12 cellular contexts compared by ENCODE assay signal in the genomic region with DNA sequence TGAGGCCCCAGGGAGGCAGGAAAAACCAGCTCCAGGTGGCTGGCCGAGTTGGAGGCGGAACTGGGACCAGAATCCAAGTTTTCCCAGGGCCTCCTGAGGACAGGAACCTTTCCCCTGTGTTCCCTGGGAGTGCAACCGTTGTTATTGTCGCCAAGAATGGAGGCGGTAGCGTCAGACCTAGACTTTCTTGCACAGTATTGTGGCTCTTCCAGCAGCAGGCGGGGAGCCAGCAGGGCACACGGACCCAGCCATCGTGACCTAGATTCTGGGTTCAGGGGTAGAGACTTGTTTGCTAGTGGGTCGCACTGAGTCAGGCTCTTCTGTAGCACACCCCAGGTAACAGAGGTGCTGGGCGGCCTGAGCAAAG. TPM values are rescaled to one million over a fixed set of nuclear protein-coding genes. Genes with fewer than 3 reads are reported as not detected.
DNase-seq lines count a peak whose midpoint lies in the region.
"Had no signal": no experiment of that assay in that cellular context is flagged by ENCODE, and none has a peak within 500 bp of the region (broad histone marks: within the 10 kb centered on the region; RNA-seq: fewer than 3 reads in every experiment).

No MANE protein-coding gene starts in this region.

- H3K9me3 Mint-ChIP-seq in activated CD4-positive, alpha-beta T cell treated with anti-CD3 and anti-CD28 coated beads, Interleukin-2, amount 10 ng/mL, durations not matched to agents 24 days and 14 days, result no peaks in the 10 kb centered on the region

- no peak overlapping the region for H3K4me2 ChIP-seq in mesendoderm (ENCODE audit: low read length)

- peak overlapping the region; percentile 48 for H3K4me3 Mint-ChIP-seq in activated CD4-positive, alpha-beta T cell treated with anti-CD3 and anti-CD28 coated beads, Interleukin-2, amount 10 ng/mL, durations not matched to agents 24 days and 14 days

- no peak overlapping the region for H3K4ac ChIP-seq in mesendoderm (ENCODE audit: low read depth, low read length)

- peaks cover 5% of the 10 kb centered on the region for H3K27me3 ChIP-seq in mesendoderm (ENCODE audit: insufficient read depth, low read length, poor library complexity)
- H3K27me3 ChIP-seq: thyroid gland had no signal

- H3K36me3 ChIP-seq in mesendoderm (ENCODE audit: control insufficient read depth, insufficient read depth, low read length), result no peaks in the 10 kb centered on the region
- H3K36me3 ChIP-seq: thyroid gland had no signal

- DNase-seq in activated CD4-positive, alpha-beta T cell treated with anti-CD3 and anti-CD28 coated beads, Interleukin-2, amount 10 ng/mL, durations not matched to agents 24 days and 14 days, result no peak
- DNase-seq in activated CD4-positive, alpha-beta T cell treated with anti-CD3 and anti-CD28 coated beads, Interleukin-2, amount 50 U/mL, for 48 hours, result no peak
- peak; percentile 13 for DNase-seq in cerebellar cortex (ENCODE audit: low spot score)
- DNase-seq in mesendoderm, result no peak
- peak in 20 of 49 donors; percentile 14 to 58 (median 32) for DNase-seq in substantia nigra (lab: John Stamatoyannopoulos, UW)
- no peak for DNase-seq in NCI-H146 (lab: John Stamatoyannopoulos, UW)
- DNase-seq in NCI-H748 (lab: John Stamatoyannopoulos, UW; ENCODE audit: unreplicated experiment), result no peak
- no peak for DNase-seq in EL
- DNase-seq: Kasumi-1, T1000 had no signal

- H2BK5ac ChIP-seq in mesendoderm (ENCODE audit: low read length), result no peak overlapping the region

- H3K4me1 Mint-ChIP-seq in activated CD4-positive, alpha-beta T cell treated with anti-CD3 and anti-CD28 coated beads, Interleukin-2, amount 10 ng/mL, durations not matched to agents 24 days and 14 days, result peaks cover 19% of the 10 kb centered on the region

- no peak overlapping the region for H2AK5ac ChIP-seq in mesendoderm (ENCODE audit: low read length)

- no peak overlapping the region for H4K8ac ChIP-seq in mesendoderm (ENCODE audit: low read depth, low read length)

- intact Hi-C loops in activated CD4-positive, alpha-beta T cell treated with anti-CD3 and anti-CD28 coated beads, Interleukin-2, amount 10 ng/mL, durations not matched to agents 24 days and 14 days (cut with micrococcal nuclease), result no loop called here

- H3K9ac ChIP-seq in mesendoderm (ENCODE audit: low read length), result no peak overlapping the region

- no CpG with 5 or more reads among the region's 11 CpGs for WGBS in mesendoderm (ENCODE audit: extremely low coverage, insufficient coverage, low lambda C conversion rate)

- no peaks in the 10 kb centered on the region for H3K4me1 ChIP-seq in mesendoderm (ENCODE audit: control insufficient read depth, low read depth, low read length)

- no peak overlapping the region for H3K4me3 ChIP-seq in mesendoderm (ENCODE audit: low read length)
- H3K4me3 ChIP-seq: lung had no signal

- no peak overlapping the region for H2BK15ac ChIP-seq in mesendoderm (replicated peaks; ENCODE audit: low read depth)

- H2BK120ac ChIP-seq in mesendoderm (ENCODE audit: low read depth, low read length), result no peak overlapping the region

- H3K27ac ChIP-seq in mesendoderm (ENCODE audit: low read depth, low read length), result no peak overlapping the region
- peak overlapping the region; percentile 80 for H3K27ac ChIP-seq in substantia nigra (ENCODE audit: low read depth, low read length, poor library complexity, severe bottlenecking)

- H3K79me2 ChIP-seq in mesendoderm (ENCODE audit: control insufficient read depth, insufficient read depth, low read length), result no peaks in the 10 kb centered on the region

- H3K79me1 ChIP-seq in mesendoderm (ENCODE audit: low read length), result no peaks in the 10 kb centered on the region

- H4K5ac ChIP-seq in mesendoderm (ENCODE audit: low read length), result no peak overlapping the region

- H3K56ac ChIP-seq in mesendoderm (ENCODE audit: low read length), result peak overlapping the region; percentile 60

- H3K23ac ChIP-seq in mesendoderm (ENCODE audit: low read length), result no peak overlapping the region

- H3K27me3 Mint-ChIP-seq in activated CD4-positive, alpha-beta T cell treated with anti-CD3 and anti-CD28 coated beads, Interleukin-2, amount 10 ng/mL, durations not matched to agents 24 days and 14 days, result peaks cover 35% of the 10 kb centered on the region

- no peaks in the 10 kb centered on the region for H3K36me3 Mint-ChIP-seq in activated CD4-positive, alpha-beta T cell treated with anti-CD3 and anti-CD28 coated beads, Interleukin-2, amount 10 ng/mL, durations not matched to agents 24 days and 14 days (ENCODE audit: low read depth)

- H3K27ac Mint-ChIP-seq in activated CD4-positive, alpha-beta T cell treated with anti-CD3 and anti-CD28 coated beads, Interleukin-2, amount 10 ng/mL, durations not matched to agents 24 days and 14 days, result no peak overlapping the region

- no peak overlapping the region for H3K18ac ChIP-seq in mesendoderm (ENCODE audit: low read length)

RNA-seq across cellular contexts. Expression of gene KIF19, which starts 0.7 kb away (rescaled TPM):
- 0.09 and 0.23 TPM in 2 replicates for total RNA-seq in activated CD4-positive, alpha-beta T cell treated with anti-CD3 and anti-CD28 coated beads, Interleukin-2, amount 10 ng/mL, durations not matched to agents 24 days and 14 days
- 0.01 TPM for polyA plus RNA-seq in mesendoderm (2013, experiment 1 of 2)
- 0.03 TPM for polyA plus RNA-seq in mesendoderm (2013, experiment 2 of 2)

RNA-seq across cellular contexts. Expression of gene BTBD17, which starts 36.3 kb away (rescaled TPM):
- total RNA-seq in activated CD4-positive, alpha-beta T cell treated with anti-CD3 and anti-CD28 coated beads, Interleukin-2, amount 10 ng/mL, durations not matched to agents 24 days and 14 days, result not detected in 2 replicates
- 0.65 TPM for polyA plus RNA-seq in mesendoderm (2013, experiment 1 of 2)
- 0.73 TPM for polyA plus RNA-seq in mesendoderm (2013, experiment 2 of 2)
- polyA plus RNA-seq: lung had no signal

RNA-seq across cellular contexts. Expression of gene GPR142, which starts 41.9 kb away (rescaled TPM):
- total RNA-seq in activated CD4-positive, alpha-beta T cell treated with anti-CD3 and anti-CD28 coated beads, Interleukin-2, amount 10 ng/mL, durations not matched to agents 24 days and 14 days, result 0.28 TPM in 1 of 2 replicates, not detected in the other
- polyA plus RNA-seq in mesendoderm (2013, experiment 1 of 2), result not detected
- not detected for polyA plus RNA-seq in mesendoderm (2013, experiment 2 of 2)
- total RNA-seq: lung had no signal

RNA-seq across cellular contexts. Expression of gene DNAI2, which starts 51.3 kb away (rescaled TPM):
- total RNA-seq in activated CD4-positive, alpha-beta T cell treated with anti-CD3 and anti-CD28 coated beads, Interleukin-2, amount 10 ng/mL, durations not matched to agents 24 days and 14 days, result 0.09 and 0.26 TPM in 2 replicates
- not detected for polyA plus RNA-seq in mesendoderm (2013, experiment 1 of 2)
- polyA plus RNA-seq in mesendoderm (2013, experiment 2 of 2), result not detected
